Comparison of ENCODE assay signal across 12 cellular contexts in the genomic region with DNA sequence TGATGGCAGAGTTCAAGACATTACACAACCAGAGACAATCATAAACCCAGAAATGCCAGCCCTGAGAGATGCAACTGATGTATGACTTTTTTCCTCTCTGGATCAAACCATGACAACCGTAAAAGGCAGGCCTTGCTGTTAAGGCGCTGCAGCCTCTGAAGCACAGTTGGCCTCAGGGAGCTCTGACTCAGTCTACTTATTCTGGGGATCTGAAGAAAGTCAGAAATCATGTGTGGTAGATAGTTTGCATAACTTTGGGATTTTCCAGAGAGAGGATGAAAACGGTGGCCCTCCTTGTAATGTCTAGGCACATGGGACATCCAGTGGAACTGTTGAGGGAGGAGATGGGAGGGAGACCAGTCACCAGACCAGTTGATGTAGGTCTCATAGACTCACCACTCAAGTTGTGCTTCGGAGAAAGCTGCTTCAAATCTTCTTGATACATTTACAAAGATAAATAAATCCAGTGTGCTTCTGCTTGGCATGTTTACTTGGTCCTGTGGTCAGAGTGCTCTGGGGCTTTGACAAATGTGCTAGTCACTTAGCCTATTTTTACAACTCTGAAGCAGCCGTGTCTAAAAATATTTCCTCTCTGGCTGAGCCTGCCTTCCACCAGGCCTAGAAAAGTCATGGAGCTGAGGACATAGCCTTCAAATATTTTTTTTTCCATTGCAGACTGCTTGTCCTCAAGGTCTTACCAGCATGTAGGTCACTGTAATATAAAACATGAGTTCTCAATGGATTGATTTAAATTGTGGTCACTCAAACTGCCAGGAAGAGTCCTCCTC. TPM values are rescaled to one million over a fixed set of nuclear protein-coding genes. Genes with fewer than 3 reads are reported as not detected.
DNase-seq lines count a peak whose midpoint lies in the region; ATAC-seq and TF ChIP-seq lines count a peak whose summit lies in the region.
"Had no signal": no experiment of that assay in that cellular context is flagged by ENCODE, and none has a peak within 500 bp of the region (broad histone marks: within the 10 kb centered on the region; RNA-seq: fewer than 3 reads in every experiment).

No MANE protein-coding gene starts in this region.

- CTCF ChIA-PET in HEK293 (lab: Yijun Ruan, JAX) = no interaction called here

- TF ChIP-seq CTCF in HEK293 (tag by site-specific recombination; IDR thresholded peaks at IDR 0.05) (no peak), ascending aorta (IDR thresholded peaks at IDR 0.05) (no peak), right atrium auricular region (IDR thresholded peaks at IDR 0.05) (no peak), stomach (IDR thresholded peaks at IDR 0.05) (no peak)

- TF ChIP-seq POLR2A in stomach (IDR thresholded peaks at IDR 0.05) = no peak

- peak in 1 of 2 donors; percentile 84 for DNase-seq in ascending aorta (ENCODE audit: low spot score in 2 of 2)
- no peak for DNase-seq in right atrium auricular region (ENCODE audit: low spot score)
- DNase-seq in stomach = no peak
- no peak for DNase-seq in kidney tubule cell (ENCODE audit: low spot score)
- DNase-seq in NCI-H524 treated with DMSO at 0.1 percent for 48 hours (lab: John Stamatoyannopoulos, UW) = no peak
- DNase-seq in NCI-H2196 treated with DMSO at 0.1 percent for 48 hours (lab: John Stamatoyannopoulos, UW; ENCODE audit: unreplicated experiment) = no peak
- DNase-seq: activated CD8-positive, alpha-beta memory T cell treated with anti-CD3 and anti-CD28 coated beads, Interleukin-2, amount 50 U/mL, for 4 hours; effector memory CD8-positive, alpha-beta T cell; naive B cell; NCI-H1105 had no signal

- intact Hi-C loops in ascending aorta (cut with DNase I) = loop anchor here (2.0 to 5.0 kb wide), 2 partner anchors 66 to 175 kb away; partner anchors contain the start of genes CYP2U1 and SGMS2
- intact Hi-C loops in stomach (cut with DNase I; ENCODE audit: low total_unique reads) = no loop called here

- POLR2A ChIA-PET in HEK293 (lab: Yijun Ruan, JAX) = interaction anchor here (0.6 kb wide), 1 partner anchor 536 kb away, joined by 3 read pairs; no protein-coding TSS in a partner anchor

- no peaks in the 10 kb centered on the region for H3K27me3 ChIP-seq in ascending aorta
- no peaks in the 10 kb centered on the region for H3K27me3 ChIP-seq in right atrium auricular region
- H3K27me3 ChIP-seq in stomach = no peaks in the 10 kb centered on the region

- H3K27ac ChIP-seq in HEK293 (ENCODE audit: extremely low read depth, low read depth, low read length) (no peak overlapping the region), ascending aorta (peak overlapping the region; percentile 92 to 93), right atrium auricular region (peak overlapping the region; percentile 83 to 94), stomach (peak overlapping the region in 4 of 5 donors; percentile 55 to 95 (median 70))

- WGBS in stomach, 5 donors = 52 to 62% (median 58%) methylated on average over 5 of the region's 5 CpGs

- H3K9me3 ChIP-seq in HEK293 (ENCODE audit: control insufficient read depth, insufficient read depth, low read depth, low read length) = no peaks in the 10 kb centered on the region
- H3K9me3 ChIP-seq in ascending aorta = no peaks in the 10 kb centered on the region
- H3K9me3 ChIP-seq in right atrium auricular region = no peaks in the 10 kb centered on the region
- H3K9me3 ChIP-seq in stomach = no peaks in the 10 kb centered on the region

- H3K36me3 ChIP-seq in HEK293 (ENCODE audit: control insufficient read depth in 2 of 2, insufficient read depth in 1 of 2, low read length in 2 of 2) (peaks cover 0 to 21% of the 10 kb centered on the region in 2 experiments; a peak in 1 of 3 replicates), ascending aorta (no peaks in the 10 kb centered on the region), right atrium auricular region (no peaks in the 10 kb centered on the region), stomach (peaks cover 0 to 7% (median 0%) of the 10 kb centered on the region in 4 donors)

- H3K4me1 ChIP-seq in HEK293 (ENCODE audit: control insufficient read depth, insufficient read depth, low read length) = peaks cover 7% of the 10 kb centered on the region; the same call in 1 of the 2 replicates
- peaks cover 17 to 50% of the 10 kb centered on the region in 2 donors for H3K4me1 ChIP-seq in ascending aorta
- peaks cover 0 to 74% of the 10 kb centered on the region in 2 donors for H3K4me1 ChIP-seq in right atrium auricular region
- peaks cover 12 to 65% (median 35%) of the 10 kb centered on the region in 4 donors for H3K4me1 ChIP-seq in stomach

- peak; percentile 28 for TF ChIP-seq EP300 in stomach (IDR thresholded peaks at IDR 0.05)

- ATAC-seq in HG03039 (IDR thresholded peaks at IDR 0.05; ENCODE audit: unreplicated experiment) = no peak
- ATAC-seq: effector memory CD8-positive, alpha-beta T cell had no signal

- H3K4me3 ChIP-seq in HEK293 (ENCODE audit: low read depth, low read length) (no peak overlapping the region), ascending aorta (peak overlapping the region in 1 of 2 donors; percentile 25), right atrium auricular region (no peak overlapping the region), stomach (no peak overlapping the region)

TF ChIP-seq in HEK293, 187 proteins besides CTCF, POLR2A, EP300 and RAD21:
- TF ChIP-seq SETDB1 (IDR thresholded peaks at IDR 0.05; ENCODE audit: insufficient read length, low read length) (peak; percentile 31), BCL11A (tag by site-specific recombination; IDR thresholded peaks at IDR 0.05; ENCODE audit: low read depth) (no peak)

RNA-seq across cellular contexts. Expression of gene HADH, which starts 7.5 kb away (rescaled TPM):
- total RNA-seq in ascending aorta (34.3 TPM), right atrium auricular region (100 to 1,000 TPM; 108 to 143 TPM), stomach (100 to 1,000 TPM in 2 of 5 donors, 10 to 100 TPM in 3; 51.6 to 118 (median 64.7) TPM)
- 10 to 100 TPM; 59.6 to 70.3 (median 64.8) TPM for polyA plus RNA-seq in stomach
